8 cellular contexts compared by ENCODE assay signal in genomic region chr6:169752074-169752623, GRCh38. TPM values are rescaled to one million over a fixed set of nuclear protein-coding genes. Genes with fewer than 3 reads are reported as not detected.
DNase-seq lines count a peak whose midpoint lies in the region; ATAC-seq and TF ChIP-seq lines count a peak whose summit lies in the region.

No MANE protein-coding gene starts in this region.

- H3K27me3 ChIP-seq in HUES64 (ENCODE audit: insufficient read depth, low read length) (no peaks in the 10 kb centered on the region), right lobe of liver (no peaks in the 10 kb centered on the region), tibial artery (no peaks in the 10 kb centered on the region)

- intact Hi-C loops in Calu3 (cut with micrococcal nuclease; ENCODE audit: unreplicated experiment): no loop called here
- intact Hi-C loops in right lobe of liver (cut with DNase I): no loop called here
- intact Hi-C loops in tibial artery (cut with DNase I; ENCODE audit: low total_unique reads): no loop called here
- intact Hi-C loops in posterior cingulate gyrus (cut with DNase I): no loop called here

- in situ Hi-C loops in astrocyte of the spinal cord (cut with HindIII; ENCODE audit: low sequenced_read_pairs): no loop called here

- H3K27ac Mint-ChIP-seq in Calu3 (ENCODE audit: unreplicated experiment): peak overlapping the region; percentile 99

- H3K4me3 ChIP-seq in HUES64 (ENCODE audit: low read length) (peak overlapping the region; percentile 93), astrocyte of the spinal cord (ENCODE audit: low read depth, low read length) (peak overlapping the region; percentile 86), right lobe of liver (peak overlapping the region; percentile 83 to 91 (median 89)), tibial artery (peak overlapping the region; percentile 80 to 88)

- H3K9me3 Mint-ChIP-seq in Calu3 (ENCODE audit: low read depth, unreplicated experiment): no peaks in the 10 kb centered on the region

- no peak for TF ChIP-seq POLR2A in right lobe of liver (IDR thresholded peaks at IDR 0.05)

- H3K9me3 ChIP-seq in HUES64 (ENCODE audit: insufficient read depth, low read depth, low read length) (no peaks in the 10 kb centered on the region), right lobe of liver (no peaks in the 10 kb centered on the region), tibial artery (no peaks in the 10 kb centered on the region)

- WGBS in HUES64: 10% methylated on average over 19 of the region's 19 CpGs
- 4% methylated on average over 15 of the region's 19 CpGs for WGBS in right lobe of liver (ENCODE audit: insufficient coverage, low coverage, low lambda C conversion rate, missing lambda C conversion rate)

- peaks cover 36% of the 10 kb centered on the region for H3K4me1 Mint-ChIP-seq in Calu3 (ENCODE audit: low read depth, unreplicated experiment)

- H3K27ac ChIP-seq in HUES64 (ENCODE audit: low read depth, low read length) (peak overlapping the region; percentile 99), right lobe of liver (peak overlapping the region; percentile 92 to 97 (median 95)), tibial artery (peak overlapping the region; percentile 93 to 99)

- peak in 1 of 4 donors; percentile 2 for ATAC-seq in right lobe of liver

- H3K36me3 ChIP-seq in HUES64 (ENCODE audit: insufficient read depth, low read length) (peaks cover 8% of the 10 kb centered on the region; the same call in 1 of the 2 replicates), right lobe of liver (peaks cover 0 to 6% (median 0%) of the 10 kb centered on the region in 4 donors), tibial artery (peaks cover 0 to 8% (median 7%) of the 10 kb centered on the region in 3 donors)

- no TSS peak for BruUV-seq in Calu3 (replicated peaks; lab: Mats Ljungman, UMichigan)

- CTCF ChIA-PET in Calu3 (lab: Charles Lee): interaction anchor here (1.4 kb wide), 1 partner anchor 27 kb away, joined by 4 read pairs; no protein-coding TSS in a partner anchor

- TF ChIP-seq CTCF in Calu3 (IDR thresholded peaks at IDR 0.05; ENCODE audit: unreplicated experiment) (no peak), astrocyte of the spinal cord (IDR thresholded peaks at IDR 0.05; ENCODE audit: low read depth, low read length) (no peak), right lobe of liver (IDR thresholded peaks at IDR 0.05) (no peak), tibial artery (IDR thresholded peaks at IDR 0.05) (no peak)

- H3K27me3 Mint-ChIP-seq in Calu3 (ENCODE audit: unreplicated experiment): no peaks in the 10 kb centered on the region

- H3K36me3 Mint-ChIP-seq in Calu3 (ENCODE audit: insufficient read depth, unreplicated experiment): peaks cover 20% of the 10 kb centered on the region

- peak overlapping the region; percentile 98 for H3K4me3 Mint-ChIP-seq in Calu3 (ENCODE audit: low read depth, unreplicated experiment)

- H3K9ac ChIP-seq in HUES64 (ENCODE audit: low read depth, low read length): peak overlapping the region; percentile 96

- H3K4me1 ChIP-seq in HUES64 (ENCODE audit: insufficient read depth, low read length) (peaks cover 26% of the 10 kb centered on the region), right lobe of liver (peaks cover 0 to 18% (median 3%) of the 10 kb centered on the region in 4 donors), tibial artery (peaks cover 0 to 24% (median 14%) of the 10 kb centered on the region in 4 donors)

- no peak for DNase-seq in Calu3
- DNase-seq in astrocyte of the spinal cord (ENCODE audit: low read depth, low spot score): no peak
- DNase-seq in right lobe of liver: no peak
- no peak for DNase-seq in tibial artery
- DNase-seq in putamen (ENCODE audit: low spot score): no peak
- no peak for DNase-seq in posterior cingulate gyrus
- DNase-seq in NCI-H1694 (lab: John Stamatoyannopoulos, UW): no peak

RNA-seq across cellular contexts. Expression of gene ERMARD, which starts 0.7 kb away (rescaled TPM):
- total RNA-seq in Calu3 (2022) (16.2 and 22.0 TPM in 2 replicates), right lobe of liver (10 to 100 TPM; 11.1 to 24.4 (median 15.2) TPM)
- polyA plus RNA-seq in HUES64 (2013, experiment 1 of 2): 9.6 TPM
- polyA plus RNA-seq in HUES64 (2013, experiment 2 of 2): 12.5 TPM

RNA-seq across cellular contexts. Expression of gene DYNLT2, which starts 0.8 kb away (rescaled TPM):
- 2.7 and 3.4 TPM in 2 replicates for total RNA-seq in Calu3 (2022)
- 1.1 TPM for polyA plus RNA-seq in HUES64 (2013, experiment 1 of 2)
- 1.1 TPM for polyA plus RNA-seq in HUES64 (2013, experiment 2 of 2)
- total RNA-seq in right lobe of liver: under 1 TPM; 0.43 to 0.82 (median 0.68) TPM

RNA-seq across cellular contexts. Expression of gene PHF10, which starts 27.8 kb away (rescaled TPM):
- total RNA-seq in Calu3 (2022) (33.7 and 47.8 TPM in 2 replicates), right lobe of liver (10 to 100 TPM; 19.9 to 31.4 (median 25.0) TPM)
- 42.2 TPM for polyA plus RNA-seq in HUES64 (2013, experiment 1 of 2)
- polyA plus RNA-seq in HUES64 (2013, experiment 2 of 2): 40.5 TPM

RNA-seq across cellular contexts. Expression of gene C6orf120, which starts 50.2 kb away (rescaled TPM):
- total RNA-seq in Calu3 (2022) (20.9 and 25.0 TPM in 2 replicates), right lobe of liver (10 to 100 TPM; 17.2 to 38.2 (median 22.6) TPM)
- polyA plus RNA-seq in HUES64 (2013, experiment 1 of 2): 26.8 TPM
- polyA plus RNA-seq in HUES64 (2013, experiment 2 of 2): 33.5 TPM

RNA-seq across cellular contexts. Expression of gene WDR27, which starts 50.3 kb away (rescaled TPM):
- total RNA-seq in Calu3 (2022): 70.6 and 77.9 TPM in 2 replicates
- polyA plus RNA-seq in HUES64 (2013, experiment 1 of 2): 28.4 TPM
- 32.4 TPM for polyA plus RNA-seq in HUES64 (2013, experiment 2 of 2)
- 10 to 100 TPM in 5 of 6 experiments, 1 to 10 TPM in 1; 8.2 to 26.8 (median 12.7) TPM for total RNA-seq in right lobe of liver
